ENCODE assay signal across 9 cellular contexts in the genomic region with DNA sequence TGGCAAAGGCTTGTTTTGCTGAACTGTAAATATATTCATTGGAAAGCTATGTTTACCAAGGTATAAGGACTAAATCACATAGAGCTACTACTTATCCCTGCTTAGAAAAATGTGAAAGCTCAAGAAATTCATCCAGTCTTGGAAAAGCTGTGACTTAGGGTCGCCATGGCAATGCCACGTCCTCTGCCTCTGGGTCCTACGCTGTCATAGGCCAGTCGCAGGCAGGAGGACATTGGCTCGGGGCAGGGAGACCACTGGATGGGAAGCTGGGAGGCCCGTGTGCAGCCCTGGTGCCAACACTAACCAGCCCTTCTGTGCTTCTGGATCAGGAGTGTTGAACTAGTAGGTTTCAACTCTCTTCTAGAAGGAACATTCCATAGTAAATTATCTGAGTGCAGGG.
DNase-seq lines count a peak whose midpoint lies in the region; ATAC-seq and TF ChIP-seq lines count a peak whose summit lies in the region.
"Had no signal": no experiment of that assay in that cellular context is flagged by ENCODE, and none has a peak within 500 bp of the region (broad histone marks: within the 10 kb centered on the region; RNA-seq: fewer than 3 reads in every experiment).

No MANE protein-coding gene starts in this region.

- TF ChIP-seq CTCF in mammary epithelial cell (conservative IDR thresholded peaks at IDR 0.05 in 1 of 2, IDR thresholded peaks at IDR 0.05 in 1 of 2; ENCODE audit: extremely low read depth in 1 of 2, insufficient read depth in 1 of 2, low read depth in 1 of 2, low read length in 2 of 2) (no peak), smooth muscle cell (IDR thresholded peaks at IDR 0.05; ENCODE audit: borderline replicate concordance, insufficient read depth, poor library complexity, severe bottlenecking) (no peak)

- H3F3A ChIP-seq in smooth muscle cell (ENCODE audit: low read depth) = peaks cover 18% of the 10 kb centered on the region

- H3K9ac ChIP-seq in mammary epithelial cell (ENCODE audit: insufficient read depth, low read length) (no peak overlapping the region), smooth muscle cell (ENCODE audit: low read depth) (peak overlapping the region; percentile 87)

- no peak overlapping the region for H2AFZ ChIP-seq in mammary epithelial cell (ENCODE audit: low read depth, low read length)
- no peak overlapping the region for H2AFZ ChIP-seq in smooth muscle cell (ENCODE audit: low read depth)

- no peaks in the 10 kb centered on the region for H3K27me3 ChIP-seq in mammary epithelial cell (ENCODE audit: insufficient read depth, low read length)
- H3K27me3 ChIP-seq in smooth muscle cell (ENCODE audit: low read depth) = no peaks in the 10 kb centered on the region
- H3K27me3 ChIP-seq: tibial nerve had no signal

- peak; percentile 12 for ATAC-seq in GM18909 (IDR thresholded peaks at IDR 0.05; ENCODE audit: poor library complexity, unreplicated experiment)
- peak; percentile 10 for ATAC-seq in HG03095 (IDR thresholded peaks at IDR 0.05; ENCODE audit: unreplicated experiment)
- no peak for ATAC-seq in HG02678 (IDR thresholded peaks at IDR 0.05; ENCODE audit: unreplicated experiment)
- no peak for ATAC-seq in stimulated activated naive CD8-positive, alpha-beta T cell treated with anti-CD3 and anti-CD28 coated beads, Interleukin-15, Interleukin-2, amounts not matched to agents 100 U/mL and 50 U/mL, for 24 hours

- H3K4me2 ChIP-seq in mammary epithelial cell (ENCODE audit: insufficient read depth, low read depth, low read length) (peak overlapping the region; percentile 25), smooth muscle cell (peak overlapping the region; percentile 61)

- DNase-seq in mammary epithelial cell (peak; percentile 41), smooth muscle cell (lab: John Stamatoyannopoulos, UW; ENCODE audit: unreplicated experiment) (no peak), kidney glomerular epithelial cell (lab: John Stamatoyannopoulos, UW) (no peak), NCI-H2196 (lab: John Stamatoyannopoulos, UW; ENCODE audit: unreplicated experiment) (no peak)
- DNase-seq in stimulated activated naive CD8-positive, alpha-beta T cell treated with anti-CD3 and anti-CD28 coated beads, Interleukin-15, Interleukin-2, amounts not matched to agents 100 U/mL and 50 U/mL, for 24 hours = no peak

- dilution Hi-C loops in mammary epithelial cell (cut with HindIII; ENCODE audit: low sequenced_read_pairs) = no loop called here

- H3K27ac ChIP-seq in mammary epithelial cell (ENCODE audit: insufficient read depth, low read depth, low read length) (peak overlapping the region; percentile 62), smooth muscle cell (ENCODE audit: low read depth) (peak overlapping the region; percentile 95)

- H4K20me1 ChIP-seq in mammary epithelial cell (ENCODE audit: insufficient read depth, low read length) = no peaks in the 10 kb centered on the region
- H4K20me1 ChIP-seq in smooth muscle cell (ENCODE audit: low read depth) = no peaks in the 10 kb centered on the region

- H3K79me2 ChIP-seq in mammary epithelial cell (ENCODE audit: insufficient read depth, low read length) = no peaks in the 10 kb centered on the region
- H3K79me2 ChIP-seq in smooth muscle cell (ENCODE audit: low read depth) = no peaks in the 10 kb centered on the region

- H3K36me3 ChIP-seq in mammary epithelial cell (ENCODE audit: insufficient read depth, low read length) = no peaks in the 10 kb centered on the region
- no peaks in the 10 kb centered on the region for H3K36me3 ChIP-seq in smooth muscle cell (ENCODE audit: low read depth)
- H3K36me3 ChIP-seq: tibial nerve had no signal

- H3K9me3 ChIP-seq in mammary epithelial cell (replicated peaks; ENCODE audit: insufficient read depth, low read length) = no peaks in the 10 kb centered on the region
- no peaks in the 10 kb centered on the region for H3K9me3 ChIP-seq in smooth muscle cell (replicated peaks; ENCODE audit: low read depth)

- no TSS peak for BruUV-seq in mammary epithelial cell (replicated peaks; lab: Mats Ljungman, UMichigan)

- intact Hi-C loops in mammary epithelial cell (cut with micrococcal nuclease) = loop anchor here (1.0 kb wide), 1 partner anchor 36 kb away; no protein-coding TSS in a partner anchor

- H3K4me1 ChIP-seq in mammary epithelial cell (ENCODE audit: insufficient read depth, low read length) (peaks cover 47% of the 10 kb centered on the region), smooth muscle cell (ENCODE audit: low read depth) (peaks cover 7% of the 10 kb centered on the region)

- in situ Hi-C loops in mammary epithelial cell (cut with MboI; ENCODE audit: low sequenced_read_pairs in 2 of 2) = no loop called here

- CTCF ChIA-PET in mammary epithelial cell (lab: Charles Lee; ENCODE audit: low non-redundant PET) = no interaction called here

- no peak overlapping the region for H3K4me3 ChIP-seq in mammary epithelial cell (replicated peaks in 1 of 3; ENCODE audit: insufficient read depth in 1 of 3, low read depth in 2 of 3, low read length in 3 of 3)
- no peak overlapping the region for H3K4me3 ChIP-seq in smooth muscle cell
- H3K4me3 ChIP-seq: tibial nerve had no signal

- 47% methylated on average over 6 of the region's 6 CpGs for WGBS in mammary epithelial cell (ENCODE audit: low coverage, missing lambda C conversion rate)
- WGBS in smooth muscle cell (ENCODE audit: low lambda C conversion rate) = 52% methylated on average over 6 of the region's 6 CpGs

Comparison
In these comparisons a context has a peak if more than half of its experiments do, and no peak if none do; other contexts are left out.
1. ATAC-seq: peak in GM18909 (single experiment) and HG03095 (single experiment); none in HG02678 (single experiment) and stimulated activated naive CD8-positive, alpha-beta T cell treated with anti-CD3 and anti-CD28 coated beads, Interleukin-15, Interleukin-2, amounts not matched to agents 100 U/mL and 50 U/mL, for 24 hours (single experiment).